19 cellular contexts compared by ENCODE assay signal in genomic region chr11:97968071-97968470, GRCh38.
"Had no signal": no experiment of that assay in that cellular context is flagged by ENCODE, and none has a peak within 500 bp of the region (broad histone marks: within the 10 kb centered on the region; RNA-seq: fewer than 3 reads in every experiment).

No MANE protein-coding gene starts in this region.

- DNase-seq: KBM-7, MG63, NCI-H1092, NCI-H1105 treated with DMSO at 0.1 percent for 48 hours, NCI-H1417 treated with DMSO at 0.1 percent for 48 hours, NCI-H146, NCI-H1694 treated with DMSO at 0.1 percent for 48 hours, NCI-H1930, NCI-H2081, NCI-H2107, NCI-H2227 treated with DMSO at 0.1 percent for 48 hours, NCI-H524, NCI-H526 treated with DMSO at 0.1 percent for 48 hours, NCI-H748 treated with DMSO at 0.1 percent for 48 hours, RPMI8226, SHP77, SK-N-SH, SW 1271 had no signal

- H3K4me2 ChIP-seq: SK-N-SH had no signal

- H3K4me3 ChIP-seq: MG63 had no signal

- H3K27me3 ChIP-seq: MG63 had no signal

- H3K9ac ChIP-seq: SK-N-SH had no signal

- H3K36me3 ChIP-seq: MG63 had no signal

- H3K9me3 ChIP-seq: SK-N-SH had no signal

- FAIRE-seq: RCC 7860 had no signal
